In genomic region chr22:42994917-42995562, GRCh38 we compare ENCODE assay signal across 2 cellular contexts.
TF ChIP-seq lines count a peak whose summit lies in the region.

No MANE protein-coding gene starts in this region.

TF ChIP-seq in IMR-90, 13 proteins besides CTCF, POLR2A, EP300 and RAD21:
- TF ChIP-seq BHLHE40 (IDR thresholded peaks at IDR 0.05; ENCODE audit: low read depth, low read length) (peak; percentile 23; the same call in 1 of the 2 replicates), MAZ (IDR thresholded peaks at IDR 0.05; ENCODE audit: borderline replicate concordance, low read depth, low read length) (0 out of 2 replicates have a peak, but pooled peaks have one; percentile 26), MXI1 (IDR thresholded peaks at IDR 0.05; ENCODE audit: borderline replicate concordance, low read depth, low read length) (0 out of 2 replicates have a peak, but pooled peaks have one; percentile 26), MAFK (IDR thresholded peaks at IDR 0.05; ENCODE audit: low read depth, low read length) (no peak), SMC3 (IDR thresholded peaks at IDR 0.05; ENCODE audit: low read depth, low read length) (0 out of 2 replicates have a peak, but pooled peaks have one; percentile 8), FOS (IDR thresholded peaks at IDR 0.05; ENCODE audit: low read depth, low read length) (no peak), USF2 (IDR thresholded peaks at IDR 0.05; ENCODE audit: low read depth, low read length) (no peak), CEBPB (IDR thresholded peaks at IDR 0.05; ENCODE audit: low read depth, low read length) (peak; percentile 98), RFX5 (IDR thresholded peaks at IDR 0.05; ENCODE audit: low read depth, low read length) (no peak), RCOR1 (IDR thresholded peaks at IDR 0.05; ENCODE audit: insufficient replicate concordance, low read length) (no peak), CHD1 (IDR thresholded peaks at IDR 0.05; ENCODE audit: low read depth, low read length) (no peak), ELK1 (IDR thresholded peaks at IDR 0.05; ENCODE audit: borderline replicate concordance, low read depth, low read length) (no peak), NFE2L2 (IDR thresholded peaks at IDR 0.05; ENCODE audit: low read depth, low read length) (peak; percentile 55)

TF ChIP-seq in GM12878, 131 proteins besides CTCF, POLR2A, EP300 and RAD21:
- TF ChIP-seq EGR1 (IDR thresholded peaks at IDR 0.05; ENCODE audit: borderline replicate concordance in 1 of 2, low read depth in 2 of 2, low read length in 2 of 2) = no peak
- TF ChIP-seq TBL1XR1 (IDR thresholded peaks at IDR 0.05; ENCODE audit: low read depth, low read length) = no peak
- TF ChIP-seq PBX3 (IDR thresholded peaks at IDR 0.05; ENCODE audit: insufficient replicate concordance, low read depth, low read length) = peak; percentile 61
- TF ChIP-seq POU2F2 (IDR thresholded peaks at IDR 0.05; ENCODE audit: borderline replicate concordance, low read depth, low read length) = 0 out of 3 replicates have a peak, but pooled peaks have one; percentile 28
- no peak for TF ChIP-seq SP1 (IDR thresholded peaks at IDR 0.05; ENCODE audit: low read depth, low read length)
- 0 out of 4 replicates have a peak, but pooled peaks of 1 of the 2 experiments have one; percentile 31 for TF ChIP-seq SRF (IDR thresholded peaks at IDR 0.05; ENCODE audit: low read depth in 2 of 2, low read length in 2 of 2)
- TF ChIP-seq, protein P1, sequence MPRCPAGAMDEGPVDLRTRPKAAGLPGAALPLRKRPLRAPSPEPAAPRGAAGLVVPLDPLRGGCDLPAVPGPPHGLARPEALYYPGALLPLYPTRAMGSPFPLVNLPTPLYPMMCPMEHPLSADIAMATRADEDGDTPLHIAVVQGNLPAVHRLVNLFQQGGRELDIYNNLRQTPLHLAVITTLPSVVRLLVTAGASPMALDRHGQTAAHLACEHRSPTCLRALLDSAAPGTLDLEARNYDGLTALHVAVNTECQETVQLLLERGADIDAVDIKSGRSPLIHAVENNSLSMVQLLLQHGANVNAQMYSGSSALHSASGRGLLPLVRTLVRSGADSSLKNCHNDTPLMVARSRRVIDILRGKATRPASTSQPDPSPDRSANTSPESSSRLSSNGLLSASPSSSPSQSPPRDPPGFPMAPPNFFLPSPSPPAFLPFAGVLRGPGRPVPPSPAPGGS (IDR thresholded peaks at IDR 0.05; ENCODE audit: borderline replicate concordance, insufficient read depth, low read depth, low read length, poor library complexity, severe bottlenecking) = peak; percentile 63
- TF ChIP-seq ZNF384 (IDR thresholded peaks at IDR 0.05; ENCODE audit: borderline replicate concordance, low read depth, low read length) = no peak
